ENCODE assay signal across 27 cellular contexts in the genomic region with DNA sequence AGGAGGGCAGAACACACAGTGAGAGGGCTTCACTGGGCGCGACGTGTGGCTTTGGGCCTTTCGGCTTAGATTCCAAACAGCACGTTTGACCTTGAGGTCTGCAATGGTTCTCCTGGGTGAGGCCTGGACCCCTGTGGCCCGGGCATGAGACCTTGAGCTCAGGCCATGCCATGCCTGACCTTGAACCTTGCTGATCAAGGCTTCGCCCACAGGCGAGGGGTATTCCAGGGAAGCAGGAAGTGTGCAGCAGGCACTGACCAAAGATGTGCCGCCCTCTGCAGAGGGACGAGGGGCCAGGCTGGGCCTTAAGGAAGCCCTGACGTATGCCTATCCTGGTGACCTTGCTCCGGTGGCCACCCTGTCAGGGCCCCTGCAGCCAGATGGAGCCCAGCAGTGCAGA.
"Had no signal": no experiment of that assay in that cellular context is flagged by ENCODE, and none has a peak within 500 bp of the region (broad histone marks: within the 10 kb centered on the region; RNA-seq: fewer than 3 reads in every experiment).

No MANE protein-coding gene starts in this region.

- H3K27me3 ChIP-seq: brain microvascular endothelial cell, cardiac muscle cell, Peyer's patch had no signal

- H3K9me3 Mint-ChIP-seq: IgD-negative memory B cell; T-helper 1 cell treated with Interleukin-12 subunit alpha and Interleukin-12 subunit beta and Interleukin-4 antibody, amounts not matched to agents 30 μg/mL and 1 μg/mL, for 36 hours had no signal

- H3K9me3 ChIP-seq: Peyer's patch, SJSA1 had no signal

- H3K4me3 ChIP-seq: cardiac muscle cell, Peyer's patch, SJSA1 had no signal

- ATAC-seq: activated CD8-positive, alpha-beta T cell treated with anti-CD3 and anti-CD28 coated beads, Interleukin-2, amount 10 ng/mL, durations not matched to agents 7 days and 5 days; SK-N-SH treated with all-trans-retinoic acid at 6 μM for 48 hours; WTC11 had no signal

- H3K4me1 ChIP-seq: Peyer's patch, SJSA1 had no signal

- H3K36me3 Mint-ChIP-seq: activated naive CD8-positive, alpha-beta T cell; WTC11 had no signal

- H3K27me3 Mint-ChIP-seq: activated naive CD8-positive, alpha-beta T cell had no signal

- H3K4me1 Mint-ChIP-seq: IgD-negative memory B cell had no signal

- H3K27ac ChIP-seq: brain microvascular endothelial cell, cardiac muscle cell, Peyer's patch, RWPE1, SJSA1 had no signal

- DNase-seq: activated CD4-positive, alpha-beta T cell treated with anti-CD3 and anti-CD28 coated beads for 48 hours; activated CD4-positive, alpha-beta T cell treated with anti-CD3 and anti-CD28 coated beads, Interleukin-2, amount 50 U/mL, for 4 hours; activated CD4-positive, CD25-positive, alpha-beta regulatory T cell treated with anti-CD3 and anti-CD28 coated beads, Interleukin-2, amount 50 U/mL, for 72 hours; activated CD8-positive, alpha-beta memory T cell treated with anti-CD3 and anti-CD28 coated beads, Interleukin-2, amount 50 U/mL, for 48 hours; activated CD8-positive, alpha-beta T cell treated with anti-CD3 and anti-CD28 coated beads, Interleukin-2, amount 10 ng/mL, durations not matched to agents 7 days and 5 days; activated naive CD4-positive, alpha-beta T cell treated with Interleukin-2 at 50 U/mL for 16 hours; activated T-cell treated with anti-CD3 and anti-CD28 coated beads, Interleukin-2, amount 50 U/mL, for 1 hour; amygdala; brain microvascular endothelial cell; KG1; NCI-H1092; NCI-H1417; NCI-H1930; NCI-H2107; NCI-H345; NCI-H510A; NCI-H69; NK-92 treated with Interleukin-12 subunit alpha and Interleukin-12 subunit beta, amount 100 ng/mL, for 24 hours had no signal

- H3K36me3 ChIP-seq: brain microvascular endothelial cell, cardiac muscle cell, Peyer's patch, SJSA1 had no signal

- H3K27ac Mint-ChIP-seq: activated CD8-positive, alpha-beta T cell treated with anti-CD3 and anti-CD28 coated beads, Interleukin-2, amount 10 ng/mL, durations not matched to agents 7 days and 5 days; activated naive CD8-positive, alpha-beta T cell; IgD-negative memory B cell; T-helper 1 cell treated with Interleukin-12 subunit alpha and Interleukin-12 subunit beta and Interleukin-4 antibody, amounts not matched to agents 30 μg/mL and 1 μg/mL, for 36 hours; WTC11 had no signal

- H3K4me3 Mint-ChIP-seq: activated CD8-positive, alpha-beta T cell treated with anti-CD3 and anti-CD28 coated beads, Interleukin-2, amount 10 ng/mL, durations not matched to agents 7 days and 5 days; activated naive CD8-positive, alpha-beta T cell; IgD-negative memory B cell; T-helper 1 cell treated with Interleukin-12 subunit alpha and Interleukin-12 subunit beta and Interleukin-4 antibody, amounts not matched to agents 30 μg/mL and 1 μg/mL, for 36 hours; WTC11 had no signal
